ENCODE assay signal across 8 cellular contexts in the genomic region with DNA sequence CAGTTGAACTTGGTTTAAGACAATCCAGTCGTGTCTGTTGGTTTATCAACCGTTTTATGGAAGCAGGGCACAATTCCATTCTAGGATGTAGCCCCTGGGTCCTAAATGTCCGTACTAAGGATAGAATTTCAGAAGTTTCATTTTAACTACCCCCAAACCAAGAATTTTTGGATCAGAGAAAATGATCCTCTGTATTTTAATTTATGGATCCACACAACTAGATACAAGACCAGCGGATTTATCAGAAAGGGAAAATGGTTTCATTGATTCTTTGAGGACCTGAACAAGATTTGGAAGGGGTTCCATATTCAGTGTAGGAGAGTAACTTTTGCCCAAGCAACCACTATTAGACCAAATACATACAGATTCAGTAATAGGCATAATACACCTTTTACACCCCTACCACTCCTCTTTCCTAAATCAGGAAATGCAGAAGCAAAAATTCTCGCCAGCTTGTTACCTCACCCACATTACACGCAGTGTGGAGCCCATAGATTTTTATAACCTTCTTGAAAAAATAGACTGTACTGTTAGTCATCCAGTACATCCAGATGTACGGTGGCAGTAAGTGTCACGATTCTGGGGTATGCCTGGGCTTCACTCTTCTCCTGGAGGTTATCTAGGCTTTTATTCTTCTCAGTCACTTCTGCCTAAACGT. TPM values are rescaled to one million over a fixed set of nuclear protein-coding genes. Genes with fewer than 3 reads are reported as not detected.
DNase-seq lines count a peak whose midpoint lies in the region; ATAC-seq and TF ChIP-seq lines count a peak whose summit lies in the region.

No MANE protein-coding gene starts in this region.

- POLR2A ChIA-PET in activated CD4-positive, alpha-beta T cell treated with anti-CD3 and anti-CD28 coated beads, Interleukin-2, amount 10 ng/mL, durations not matched to agents 7 days and 5 days (lab: Charles Lee): no interaction called here

- peak overlapping the region; percentile 91 for H3K27ac Mint-ChIP-seq in activated CD4-positive, alpha-beta T cell treated with anti-CD3 and anti-CD28 coated beads, Interleukin-2, amount 10 ng/mL, durations not matched to agents 7 days and 5 days
- H3K27ac Mint-ChIP-seq in activated naive CD8-positive, alpha-beta T cell: peak overlapping the region; percentile 85

- TF ChIP-seq CTCF in liver (IDR thresholded peaks at IDR 0.05; ENCODE audit: low read depth, low read length, missing input control) (no peak), testis (IDR thresholded peaks at IDR 0.05) (no peak)

- H3K4me1 ChIP-seq in liver (ENCODE audit: control insufficient read depth in 4 of 4, insufficient read depth in 4 of 4, low read length in 3 of 4) (peaks cover 7 to 36% (median 29%) of the 10 kb centered on the region in 4 donors), testis (peaks cover 22% of the 10 kb centered on the region)

- intact Hi-C loops in testis (cut with DNase I; ENCODE audit: low total_unique reads): no loop called here

- peak overlapping the region; percentile 86 for H3K4me3 Mint-ChIP-seq in activated CD4-positive, alpha-beta T cell treated with anti-CD3 and anti-CD28 coated beads, Interleukin-2, amount 10 ng/mL, durations not matched to agents 7 days and 5 days
- peak overlapping the region; percentile 95 for H3K4me3 Mint-ChIP-seq in activated naive CD8-positive, alpha-beta T cell

- TF ChIP-seq POLR2A in testis (IDR thresholded peaks at IDR 0.05): no peak

- H3K9me3 ChIP-seq in liver (ENCODE audit: control insufficient read depth in 4 of 4, low read length in 3 of 4) (no peaks in the 10 kb centered on the region), testis (no peaks in the 10 kb centered on the region)

- 78% methylated on average over 9 of the region's 9 CpGs for WGBS in liver
- WGBS in testis, 2 donors: 45 to 63% methylated on average over 9 of the region's 9 CpGs

- no peak for DNase-seq in activated CD4-positive, alpha-beta T cell treated with anti-CD3 and anti-CD28 coated beads, Interleukin-2, amount 10 ng/mL, durations not matched to agents 7 days and 5 days
- DNase-seq in activated CD4-positive, alpha-beta T cell treated with anti-CD3 and anti-CD28 coated beads for 1 hour: no peak
- no peak for DNase-seq in testis
- no peak for DNase-seq in pons (ENCODE audit: low spot score)
- DNase-seq in DMS 273 (lab: John Stamatoyannopoulos, UW; ENCODE audit: unreplicated experiment): no peak

- H3K4me3 ChIP-seq in liver (ENCODE audit: low read depth in 1 of 3, low read length in 3 of 3): no peak overlapping the region
- peak overlapping the region in 1 of 2 donors; percentile 86 for H3K4me3 ChIP-seq in testis

- no peak for TF ChIP-seq RAD21 in liver (IDR thresholded peaks at IDR 0.05)

- CTCF ChIA-PET in activated CD4-positive, alpha-beta T cell treated with anti-CD3 and anti-CD28 coated beads, Interleukin-2, amount 10 ng/mL, durations not matched to agents 7 days and 5 days (lab: Charles Lee): no interaction called here

- H3K4me1 Mint-ChIP-seq in activated CD4-positive, alpha-beta T cell treated with anti-CD3 and anti-CD28 coated beads, Interleukin-2, amount 10 ng/mL, durations not matched to agents 7 days and 5 days: peaks cover 32% of the 10 kb centered on the region
- H3K4me1 Mint-ChIP-seq in activated naive CD8-positive, alpha-beta T cell (ENCODE audit: low read depth): peaks cover 39% of the 10 kb centered on the region

- H3K27me3 ChIP-seq in liver (ENCODE audit: control insufficient read depth in 4 of 4, insufficient read depth in 4 of 4, low read length in 3 of 4) (no peaks in the 10 kb centered on the region), testis (no peaks in the 10 kb centered on the region)

- H3K27me3 Mint-ChIP-seq in activated CD4-positive, alpha-beta T cell treated with anti-CD3 and anti-CD28 coated beads, Interleukin-2, amount 10 ng/mL, durations not matched to agents 7 days and 5 days: no peaks in the 10 kb centered on the region
- H3K27me3 Mint-ChIP-seq in activated naive CD8-positive, alpha-beta T cell: no peaks in the 10 kb centered on the region

- H3K27ac ChIP-seq in liver (ENCODE audit: low read depth in 1 of 2, low read length in 2 of 2): peak overlapping the region; percentile 90 to 94
- peak overlapping the region; percentile 90 to 91 for H3K27ac ChIP-seq in testis

- no peak for ATAC-seq in HG03520 (IDR thresholded peaks at IDR 0.05; ENCODE audit: unreplicated experiment)

- H3K36me3 ChIP-seq in liver (ENCODE audit: control insufficient read depth in 4 of 4, insufficient read depth in 3 of 4, low read depth in 1 of 4, low read length in 3 of 4) (no peaks in the 10 kb centered on the region), testis (ENCODE audit: low read depth, missing control alignments) (no peaks in the 10 kb centered on the region)

- H3K36me3 Mint-ChIP-seq in activated CD4-positive, alpha-beta T cell treated with anti-CD3 and anti-CD28 coated beads, Interleukin-2, amount 10 ng/mL, durations not matched to agents 7 days and 5 days (ENCODE audit: low read depth): peaks cover 19% of the 10 kb centered on the region
- peaks cover 2% of the 10 kb centered on the region for H3K36me3 Mint-ChIP-seq in activated naive CD8-positive, alpha-beta T cell

- no peaks in the 10 kb centered on the region for H3K9me3 Mint-ChIP-seq in activated CD4-positive, alpha-beta T cell treated with anti-CD3 and anti-CD28 coated beads, Interleukin-2, amount 10 ng/mL, durations not matched to agents 7 days and 5 days
- no peaks in the 10 kb centered on the region for H3K9me3 Mint-ChIP-seq in activated naive CD8-positive, alpha-beta T cell (ENCODE audit: low read depth)

- peak overlapping the region in 1 of 2 donors; percentile 87 for H3K9ac ChIP-seq in liver (ENCODE audit: low read depth in 1 of 2, low read length in 2 of 2)

TF ChIP-seq in liver, 16 proteins besides CTCF, POLR2A, EP300 and RAD21 (continues in another document):
- TF ChIP-seq EGR1 (IDR thresholded peaks at IDR 0.05; ENCODE audit: low read depth in 2 of 2) (no peak), FOXA1 (IDR thresholded peaks at IDR 0.05) (no peak), GABPA (IDR thresholded peaks at IDR 0.05 in 1 of 2, conservative IDR thresholded peaks at IDR 0.05 in 1 of 2) (no peak), HNF4G (IDR thresholded peaks at IDR 0.05) (no peak), FOXA2 (IDR thresholded peaks at IDR 0.05) (no peak), JUND (IDR thresholded peaks at IDR 0.05) (no peak), NR2F2 (IDR thresholded peaks at IDR 0.05) (no peak), YY1 (IDR thresholded peaks at IDR 0.05) (no peak)
- TF ChIP-seq, protein P1, sequence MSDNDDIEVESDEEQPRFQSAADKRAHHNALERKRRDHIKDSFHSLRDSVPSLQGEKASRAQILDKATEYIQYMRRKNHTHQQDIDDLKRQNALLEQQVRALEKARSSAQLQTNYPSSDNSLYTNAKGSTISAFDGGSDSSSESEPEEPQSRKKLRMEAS (IDR thresholded peaks at IDR 0.05): no peak
- TF ChIP-seq, protein P2, sequence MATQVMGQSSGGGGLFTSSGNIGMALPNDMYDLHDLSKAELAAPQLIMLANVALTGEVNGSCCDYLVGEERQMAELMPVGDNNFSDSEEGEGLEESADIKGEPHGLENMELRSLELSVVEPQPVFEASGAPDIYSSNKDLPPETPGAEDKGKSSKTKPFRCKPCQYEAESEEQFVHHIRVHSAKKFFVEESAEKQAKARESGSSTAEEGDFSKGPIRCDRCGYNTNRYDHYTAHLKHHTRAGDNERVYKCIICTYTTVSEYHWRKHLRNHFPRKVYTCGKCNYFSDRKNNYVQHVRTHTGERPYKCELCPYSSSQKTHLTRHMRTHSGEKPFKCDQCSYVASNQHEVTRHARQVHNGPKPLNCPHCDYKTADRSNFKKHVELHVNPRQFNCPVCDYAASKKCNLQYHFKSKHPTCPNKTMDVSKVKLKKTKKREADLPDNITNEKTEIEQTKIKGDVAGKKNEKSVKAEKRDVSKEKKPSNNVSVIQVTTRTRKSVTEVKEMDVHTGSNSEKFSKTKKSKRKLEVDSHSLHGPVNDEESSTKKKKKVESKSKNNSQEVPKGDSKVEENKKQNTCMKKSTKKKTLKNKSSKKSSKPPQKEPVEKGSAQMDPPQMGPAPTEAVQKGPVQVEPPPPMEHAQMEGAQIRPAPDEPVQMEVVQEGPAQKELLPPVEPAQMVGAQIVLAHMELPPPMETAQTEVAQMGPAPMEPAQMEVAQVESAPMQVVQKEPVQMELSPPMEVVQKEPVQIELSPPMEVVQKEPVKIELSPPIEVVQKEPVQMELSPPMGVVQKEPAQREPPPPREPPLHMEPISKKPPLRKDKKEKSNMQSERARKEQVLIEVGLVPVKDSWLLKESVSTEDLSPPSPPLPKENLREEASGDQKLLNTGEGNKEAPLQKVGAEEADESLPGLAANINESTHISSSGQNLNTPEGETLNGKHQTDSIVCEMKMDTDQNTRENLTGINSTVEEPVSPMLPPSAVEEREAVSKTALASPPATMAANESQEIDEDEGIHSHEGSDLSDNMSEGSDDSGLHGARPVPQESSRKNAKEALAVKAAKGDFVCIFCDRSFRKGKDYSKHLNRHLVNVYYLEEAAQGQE (IDR thresholded peaks at IDR 0.05): no peak
- TF ChIP-seq, protein P3, sequence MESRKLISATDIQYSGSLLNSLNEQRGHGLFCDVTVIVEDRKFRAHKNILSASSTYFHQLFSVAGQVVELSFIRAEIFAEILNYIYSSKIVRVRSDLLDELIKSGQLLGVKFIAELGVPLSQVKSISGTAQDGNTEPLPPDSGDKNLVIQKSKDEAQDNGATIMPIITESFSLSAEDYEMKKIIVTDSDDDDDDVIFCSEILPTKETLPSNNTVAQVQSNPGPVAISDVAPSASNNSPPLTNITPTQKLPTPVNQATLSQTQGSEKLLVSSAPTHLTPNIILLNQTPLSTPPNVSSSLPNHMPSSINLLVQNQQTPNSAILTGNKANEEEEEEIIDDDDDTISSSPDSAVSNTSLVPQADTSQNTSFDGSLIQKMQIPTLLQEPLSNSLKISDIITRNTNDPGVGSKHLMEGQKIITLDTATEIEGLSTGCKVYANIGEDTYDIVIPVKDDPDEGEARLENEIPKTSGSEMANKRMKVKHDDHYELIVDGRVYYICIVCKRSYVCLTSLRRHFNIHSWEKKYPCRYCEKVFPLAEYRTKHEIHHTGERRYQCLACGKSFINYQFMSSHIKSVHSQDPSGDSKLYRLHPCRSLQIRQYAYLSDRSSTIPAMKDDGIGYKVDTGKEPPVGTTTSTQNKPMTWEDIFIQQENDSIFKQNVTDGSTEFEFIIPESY (IDR thresholded peaks at IDR 0.05): no peak

RNA-seq across cellular contexts. Expression of a gene that starts 1.4 kb away (rescaled TPM):
- 10 to 100 TPM; 24.3 to 26.4 TPM for total RNA-seq in activated CD4-positive, alpha-beta T cell treated with anti-CD3 and anti-CD28 coated beads, Interleukin-2, amount 10 ng/mL, durations not matched to agents 7 days and 5 days
- total RNA-seq in liver: 1 to 10 TPM; 5.1 to 7.5 TPM
- 1 to 10 TPM in 1 of 2 donors, under 1 TPM in 1; 0.67 to 4.8 TPM for polyA plus RNA-seq in liver
- 10 to 100 TPM; 39.5 to 45.8 TPM for total RNA-seq in testis
- 50.2 TPM for polyA plus RNA-seq in testis (ENCODE audit: insufficient read depth, low read depth, low replicate concordance)

RNA-seq across cellular contexts. Expression of a gene that starts 33.2 kb away (rescaled TPM):
- under 1 TPM in 1 of 2 experiments, not detected in 1; 0.15 TPM for total RNA-seq in activated CD4-positive, alpha-beta T cell treated with anti-CD3 and anti-CD28 coated beads, Interleukin-2, amount 10 ng/mL, durations not matched to agents 7 days and 5 days
- total RNA-seq in liver (1 to 10 TPM in 1 of 2 donors, under 1 TPM in 1; 0.59 to 2.4 TPM), testis (1 to 10 TPM; 4.6 to 5.8 TPM)
- polyA plus RNA-seq in liver (1 to 10 TPM in 1 of 2 donors, under 1 TPM in 1; 0.92 to 1.0 TPM), testis (ENCODE audit: insufficient read depth, low read depth, low replicate concordance) (4.9 TPM)
